In genomic region chr6:159790149-159790946, GRCh38 we compare ENCODE assay signal across 8 cellular contexts. TPM values are rescaled to one million over a fixed set of nuclear protein-coding genes. Genes with fewer than 3 reads are reported as not detected.
DNase-seq lines count a peak whose midpoint lies in the region; ATAC-seq and TF ChIP-seq lines count a peak whose summit lies in the region.

MRPL18 (plus strand) TSS chr6:159790467; CDS start chr6:159790588, 121 bp downstream.

- no peaks in the 10 kb centered on the region for H3K27me3 Mint-ChIP-seq in activated CD4-positive, alpha-beta memory T cell treated with anti-CD3 and anti-CD28 coated beads for 36 hours

- H3K27ac Mint-ChIP-seq in activated CD4-positive, alpha-beta memory T cell treated with anti-CD3 and anti-CD28 coated beads for 36 hours: peak within 1 kb of the TSS; percentile 98

- peak; percentile 82 for ATAC-seq in GM19438 (IDR thresholded peaks at IDR 0.05; ENCODE audit: low read depth, unreplicated experiment)
- ATAC-seq in HG03575 (IDR thresholded peaks at IDR 0.05; ENCODE audit: extremely low read depth, insufficient number of reproducible peaks, low FRiP score, unreplicated experiment): peak; percentile 83

- peak in 5 of 56 donors; percentile 3 to 24 (median 10) for TF ChIP-seq CTCF in dorsolateral prefrontal cortex (IDR thresholded peaks at IDR 0.05 in 54 of 56, conservative IDR thresholded peaks at IDR 0.05 in 2 of 56; ENCODE audit: low read depth in 1 of 56, partially characterized antibody in 56 of 56)
- no peak for TF ChIP-seq CTCF in liver (IDR thresholded peaks at IDR 0.05; ENCODE audit: low read depth, low read length, missing input control)

- peaks cover 3 to 32% (median 25%) of the 10 kb centered on the region in 4 donors for H3K4me1 ChIP-seq in liver (ENCODE audit: control insufficient read depth in 4 of 4, insufficient read depth in 4 of 4, low read length in 3 of 4)

- intact Hi-C loops in activated CD4-positive, alpha-beta memory T cell treated with anti-CD3 and anti-CD28 coated beads for 36 hours (cut with micrococcal nuclease): loop anchor here (1.0 to 5.0 kb wide), 3 partner anchors 141 to 672 kb away; no protein-coding TSS in a partner anchor
- intact Hi-C loops in dorsolateral prefrontal cortex (cut with DNase I): loop anchor here (1.0 to 10.0 kb wide), 3 partner anchors 62 to 184 kb away; no protein-coding TSS in a partner anchor

- DNase-seq in CD1c-positive myeloid dendritic cell (ENCODE audit: extremely low spot score): peak; percentile 96
- peak; percentile 94 for DNase-seq in NCI-H82 treated with DMSO at 0.1 percent for 48 hours (lab: John Stamatoyannopoulos, UW; ENCODE audit: unreplicated experiment)
- peak; percentile 94 for DNase-seq in activated CD4-positive, alpha-beta memory T cell treated with anti-CD3 and anti-CD28 coated beads for 36 hours
- DNase-seq in dorsolateral prefrontal cortex: peak; percentile 86 to 98 (median 96)
- peak; percentile 81 to 88 for DNase-seq in stimulated activated CD4-positive, alpha-beta T cell treated with anti-CD3 and anti-CD28 coated beads, Interleukin-4, amount 100 ng/mL, for 4 hours

- H3K27me3 ChIP-seq in dorsolateral prefrontal cortex: no peaks in the 10 kb centered on the region
- no peaks in the 10 kb centered on the region for H3K27me3 ChIP-seq in liver (ENCODE audit: control insufficient read depth in 4 of 4, insufficient read depth in 4 of 4, low read length in 3 of 4)

- POLR2A ChIA-PET in activated CD4-positive, alpha-beta memory T cell treated with anti-CD3 and anti-CD28 coated beads for 36 hours (lab: Charles Lee): interaction anchor here (0.6 to 5.2 kb wide), 10 partner anchors 20 to 192 kb away, joined by 3 to 90 read pairs (median 6); partner anchors contain the start of genes ACAT2, SOD2 and WTAP

- CTCF ChIA-PET in activated CD4-positive, alpha-beta memory T cell treated with anti-CD3 and anti-CD28 coated beads for 36 hours (lab: Charles Lee): interaction anchor here (0.5 to 2.2 kb wide), 5 partner anchors 58 to 822 kb away, joined by 3 to 9 read pairs (median 3); no protein-coding TSS in a partner anchor

- H3K27ac ChIP-seq in dorsolateral prefrontal cortex (peak within 1 kb of the TSS; percentile 80 to 100 (median 99)), liver (ENCODE audit: low read depth in 1 of 2, low read length in 2 of 2) (peak within 1 kb of the TSS; percentile 99)

- peaks cover 3 to 18% (median 15%) of the 10 kb centered on the region in 4 donors for H3K36me3 ChIP-seq in liver (ENCODE audit: control insufficient read depth in 4 of 4, insufficient read depth in 3 of 4, low read depth in 1 of 4, low read length in 3 of 4)

- H3K9me3 ChIP-seq in liver (ENCODE audit: control insufficient read depth in 4 of 4, low read length in 3 of 4): no peaks in the 10 kb centered on the region

- no peaks in the 10 kb centered on the region for H3K9me3 Mint-ChIP-seq in activated CD4-positive, alpha-beta memory T cell treated with anti-CD3 and anti-CD28 coated beads for 36 hours

- WGBS in liver: under 1% methylated on average over 55 of the region's 55 CpGs

- TF ChIP-seq RAD21 in liver (IDR thresholded peaks at IDR 0.05): peak in 1 of 2 donors; percentile 48

- peaks cover 69% of the 10 kb centered on the region for H3K36me3 Mint-ChIP-seq in activated CD4-positive, alpha-beta memory T cell treated with anti-CD3 and anti-CD28 coated beads for 36 hours

- peaks cover 60% of the 10 kb centered on the region for H3K4me1 Mint-ChIP-seq in activated CD4-positive, alpha-beta memory T cell treated with anti-CD3 and anti-CD28 coated beads for 36 hours (ENCODE audit: low read depth)

- peak within 1 kb of the TSS; percentile 91 to 97 for H3K9ac ChIP-seq in liver (ENCODE audit: low read depth in 1 of 2, low read length in 2 of 2)

- H3K4me3 ChIP-seq in dorsolateral prefrontal cortex (peak within 1 kb of the TSS; percentile 74 to 100 (median 97)), liver (ENCODE audit: low read depth in 1 of 3, low read length in 3 of 3) (peak within 1 kb of the TSS; percentile 86 to 98 (median 97))

- peak within 1 kb of the TSS; percentile 96 for H3K4me3 Mint-ChIP-seq in activated CD4-positive, alpha-beta memory T cell treated with anti-CD3 and anti-CD28 coated beads for 36 hours

TF ChIP-seq in liver, 16 proteins besides CTCF, POLR2A, EP300 and RAD21:
- TF ChIP-seq YY1 (IDR thresholded peaks at IDR 0.05): peak; percentile 71
- TF ChIP-seq REST (IDR thresholded peaks at IDR 0.05): peak; percentile 92
- TF ChIP-seq GABPA (IDR thresholded peaks at IDR 0.05 in 1 of 2, conservative IDR thresholded peaks at IDR 0.05 in 1 of 2): no peak
- no peak for TF ChIP-seq MAX (IDR thresholded peaks at IDR 0.05)
- no peak for TF ChIP-seq JUND (IDR thresholded peaks at IDR 0.05)
- peak; percentile 4 to 26 for TF ChIP-seq EGR1 (IDR thresholded peaks at IDR 0.05; ENCODE audit: low read depth in 2 of 2)
- TF ChIP-seq TAF1 (conservative IDR thresholded peaks at IDR 0.05): peak; percentile 60
- peak; percentile 75 for TF ChIP-seq SP1 (IDR thresholded peaks at IDR 0.05)
- TF ChIP-seq HNF4G (IDR thresholded peaks at IDR 0.05): peak; percentile 34
- peak; percentile 75 for TF ChIP-seq NR2F2 (IDR thresholded peaks at IDR 0.05)
- peak in 1 of 2 donors; percentile 67 for TF ChIP-seq RXRA (IDR thresholded peaks at IDR 0.05)

RNA-seq across cellular contexts. Expression of gene MRPL18, which starts in this region (rescaled TPM):
- 10 to 100 TPM; 84.6 to 89.9 TPM for total RNA-seq in activated CD4-positive, alpha-beta memory T cell treated with anti-CD3 and anti-CD28 coated beads for 36 hours
- 100 to 1,000 TPM in 1 of 120 experiments, 10 to 100 TPM in 119; 32.6 to 115 (median 57.8) TPM for total RNA-seq in dorsolateral prefrontal cortex
- total RNA-seq in liver: 10 to 100 TPM; 32.5 to 47.9 TPM
- 10 to 100 TPM; 36.0 to 61.9 TPM for polyA plus RNA-seq in liver

Comparison
In these comparisons a context has a peak if more than half of its experiments do, and no peak if none do; other contexts are left out.
1. Peak in every context shown above with its lines: DNase-seq, ATAC-seq, H3K4me3 ChIP-seq and H3K27ac ChIP-seq.